Comparison of ENCODE assay signal across 14 cellular contexts in genomic region chr10:77872947-77873557, GRCh38. TPM values are rescaled to one million over a fixed set of nuclear protein-coding genes. Genes with fewer than 3 reads are reported as not detected.
DNase-seq lines count a peak whose midpoint lies in the region; ATAC-seq and TF ChIP-seq lines count a peak whose summit lies in the region.
"Had no signal": no experiment of that assay in that cellular context is flagged by ENCODE, and none has a peak within 500 bp of the region (broad histone marks: within the 10 kb centered on the region; RNA-seq: fewer than 3 reads in every experiment).

No MANE protein-coding gene starts in this region.

- H3K36me3 ChIP-seq in CD8-positive, alpha-beta memory T cell (ENCODE audit: insufficient read depth, low read length) = no peaks in the 10 kb centered on the region
- H3K36me3 ChIP-seq in esophagus muscularis mucosa (peaks cover 0 to 5% (median 2%) of the 10 kb centered on the region in 4 donors), gastrocnemius medialis (no peaks in the 10 kb centered on the region)
- H3K36me3 ChIP-seq: neutrophil had no signal

- in situ Hi-C loops in gastrocnemius medialis (cut with MboI; ENCODE audit: low sequenced_read_pairs in 4 of 4) = no loop called here

- TF ChIP-seq EP300 in esophagus muscularis mucosa (IDR thresholded peaks at IDR 0.05) = no peak

- peaks cover 0 to 1% (median 0%) of the 10 kb centered on the region in 3 donors for H3K36me3 Mint-ChIP-seq in CD8-positive, alpha-beta memory T cell
- H3K36me3 Mint-ChIP-seq in WTC11 = peaks cover 8% of the 10 kb centered on the region
- H3K36me3 Mint-ChIP-seq: CD14-positive monocyte had no signal

- H3K27me3 Mint-ChIP-seq in CD8-positive, alpha-beta memory T cell = no peaks in the 10 kb centered on the region
- H3K27me3 Mint-ChIP-seq in WTC11 (ENCODE audit: low read depth) = no peaks in the 10 kb centered on the region

- WGBS in esophagus muscularis mucosa = 80% methylated on average over 7 of the region's 7 CpGs

- no peaks in the 10 kb centered on the region for H3K27me3 ChIP-seq in CD8-positive, alpha-beta memory T cell (ENCODE audit: insufficient read depth, low read length, poor library complexity, severe bottlenecking)
- no peaks in the 10 kb centered on the region for H3K27me3 ChIP-seq in esophagus muscularis mucosa
- no peaks in the 10 kb centered on the region for H3K27me3 ChIP-seq in gastrocnemius medialis

- CTCF ChIA-PET in CD8-positive, alpha-beta memory T cell (lab: Charles Lee) = interaction anchor here (0.9 kb wide), 1 partner anchor 18 kb away, joined by 3 read pairs; no protein-coding TSS in a partner anchor
- CTCF ChIA-PET in WTC11 (lab: Charles Lee) = interaction anchor here (1.2 to 4.4 kb wide), 6 partner anchors 17 to 157 kb away, joined by 3 to 44 read pairs (median 8); partner anchors contain the start of gene POLR3A

- H3K4me3 Mint-ChIP-seq in CD8-positive, alpha-beta memory T cell = peak overlapping the region in 3 of 7 donors; percentile 70 to 82 (median 80)
- H3K4me3 Mint-ChIP-seq in WTC11 = no peak overlapping the region
- H3K4me3 Mint-ChIP-seq: CD14-positive monocyte had no signal

- POLR2A ChIA-PET in CD8-positive, alpha-beta memory T cell (lab: Charles Lee) = no interaction called here
- POLR2A ChIA-PET in WTC11 (lab: Charles Lee) = interaction anchor here (0.6 to 1.2 kb wide), 5 partner anchors 8 to 17 kb away, joined by 3 to 5 read pairs (median 3); no protein-coding TSS in a partner anchor

- peaks cover 21% of the 10 kb centered on the region for H3K4me1 ChIP-seq in CD8-positive, alpha-beta memory T cell (ENCODE audit: insufficient read depth, low read length)
- H3K4me1 ChIP-seq in esophagus muscularis mucosa = peaks cover 30 to 91% (median 79%) of the 10 kb centered on the region in 4 donors
- peaks cover 42 to 56% of the 10 kb centered on the region in 2 donors for H3K4me1 ChIP-seq in gastrocnemius medialis

- ATAC-seq in WTC11 (no peak), gastrocnemius medialis (no peak)

- intact Hi-C loops in esophagus muscularis mucosa (cut with DNase I) (no loop called here), gastrocnemius medialis (cut with DNase I; ENCODE audit: low total_unique reads) (no loop called here)

- no peaks in the 10 kb centered on the region for H3K9me3 Mint-ChIP-seq in CD8-positive, alpha-beta memory T cell
- no peaks in the 10 kb centered on the region for H3K9me3 Mint-ChIP-seq in WTC11
- H3K9me3 Mint-ChIP-seq: CD14-positive monocyte had no signal

- H3K4me3 ChIP-seq in CD8-positive, alpha-beta memory T cell (ENCODE audit: low read length) = no peak overlapping the region
- H3K4me3 ChIP-seq in esophagus muscularis mucosa (no peak overlapping the region), gastrocnemius medialis (no peak overlapping the region)
- H3K4me3 ChIP-seq: GM23248 had no signal

- peaks cover 28 to 31% (median 31%) of the 10 kb centered on the region in 3 donors for H3K4me1 Mint-ChIP-seq in CD8-positive, alpha-beta memory T cell
- peaks cover 66% of the 10 kb centered on the region for H3K4me1 Mint-ChIP-seq in WTC11

- DNase-seq in CD8-positive, alpha-beta memory T cell = no peak
- DNase-seq in WTC11 (ENCODE audit: low spot score) = no peak
- no peak for DNase-seq in esophagus muscularis mucosa (ENCODE audit: extremely low spot score)
- DNase-seq in gastrocnemius medialis = no peak
- DNase-seq in stimulated activated CD4-positive, alpha-beta T cell treated with anti-CD3 and anti-CD28 coated beads, Interleukin-2, amount 100 ng/mL, for 48 hours = no peak
- no peak for DNase-seq in COLO829 (ENCODE audit: low spot score)
- DNase-seq in activated gamma-delta T cell (lab: John Stamatoyannopoulos, UW) = no peak
- no peak for DNase-seq in erythroblast (lab: John Stamatoyannopoulos, UW)
- DNase-seq: NCI-H2227 treated with DMSO at 0.1 percent for 48 hours, SHP77 treated with DMSO at 0.1 percent for 48 hours had no signal

- TF ChIP-seq POLR2A in esophagus muscularis mucosa (IDR thresholded peaks at IDR 0.05; ENCODE audit: low read depth) = no peak
- no peak for TF ChIP-seq POLR2A in gastrocnemius medialis (IDR thresholded peaks at IDR 0.05)
- TF ChIP-seq POLR2A in erythroblast (IDR thresholded peaks at IDR 0.05; ENCODE audit: low read length) = no peak

- no peaks in the 10 kb centered on the region for H3K9me3 ChIP-seq in CD8-positive, alpha-beta memory T cell (ENCODE audit: low read length)
- no peaks in the 10 kb centered on the region for H3K9me3 ChIP-seq in esophagus muscularis mucosa
- H3K9me3 ChIP-seq in gastrocnemius medialis = no peaks in the 10 kb centered on the region
- H3K9me3 ChIP-seq: neutrophil had no signal

- no peak for TF ChIP-seq CTCF in WTC11 (IDR thresholded peaks at IDR 0.05)
- no peak for TF ChIP-seq CTCF in esophagus muscularis mucosa (IDR thresholded peaks at IDR 0.05)
- TF ChIP-seq CTCF in gastrocnemius medialis (IDR thresholded peaks at IDR 0.05 in 4 of 5, conservative IDR thresholded peaks at IDR 0.05 in 1 of 5) = no peak

- peak overlapping the region in 7 of 8 donors; percentile 89 to 95 (median 92) for H3K27ac Mint-ChIP-seq in CD8-positive, alpha-beta memory T cell
- peak overlapping the region; percentile 90 for H3K27ac Mint-ChIP-seq in WTC11

- no peak overlapping the region for H3K27ac ChIP-seq in CD8-positive, alpha-beta memory T cell (ENCODE audit: low read depth, low read length)
- H3K27ac ChIP-seq in esophagus muscularis mucosa (replicated peaks in 1 of 4) (peak overlapping the region; percentile 83 to 90 (median 87)), gastrocnemius medialis (peak overlapping the region; percentile 73 to 81 (median 76))
- H3K27ac ChIP-seq: GM23248, neutrophil, VCaP had no signal

TF ChIP-seq in WTC11, 78 proteins besides CTCF, POLR2A, EP300 and RAD21:
- TF ChIP-seq NFATC4 (CRISPR knock-in tag; IDR thresholded peaks at IDR 0.05) (no peak), TCF7 (CRISPR knock-in tag; IDR thresholded peaks at IDR 0.05; ENCODE audit: low read depth) (no peak), IRF2 (CRISPR knock-in tag; IDR thresholded peaks at IDR 0.05; ENCODE audit: borderline replicate concordance, low read depth) (no peak), ELF4 (CRISPR knock-in tag; IDR thresholded peaks at IDR 0.05; ENCODE audit: low read depth) (no peak), E2F1 (CRISPR knock-in tag; IDR thresholded peaks at IDR 0.05) (no peak), MYBL2 (CRISPR knock-in tag; IDR thresholded peaks at IDR 0.05) (no peak), IRF1 (CRISPR knock-in tag; IDR thresholded peaks at IDR 0.05) (no peak), ERG (CRISPR knock-in tag; IDR thresholded peaks at IDR 0.05) (no peak), ZMAT4 (CRISPR knock-in tag; IDR thresholded peaks at IDR 0.05) (no peak), ZNF512 (CRISPR knock-in tag; IDR thresholded peaks at IDR 0.05; ENCODE audit: borderline replicate concordance) (no peak), MXD4 (CRISPR knock-in tag; IDR thresholded peaks at IDR 0.05; ENCODE audit: borderline replicate concordance) (no peak), NR1H2 (CRISPR knock-in tag; IDR thresholded peaks at IDR 0.05) (no peak)

RNA-seq across cellular contexts. Expression of gene DLG5, which starts 53.5 kb away (rescaled TPM):
- total RNA-seq in CD8-positive, alpha-beta memory T cell = 1 to 10 TPM; 1.7 to 2.1 TPM
- 1.1 TPM for polyA plus RNA-seq in CD8-positive, alpha-beta memory T cell
- total RNA-seq in WTC11 (2021) = 58.1 to 65.5 TPM (median 59.1 TPM) in 3 replicates
- total RNA-seq in esophagus muscularis mucosa = 100 to 1,000 TPM in 1 of 4 donors, 10 to 100 TPM in 3; 55.7 to 120 (median 76.6) TPM
- total RNA-seq in gastrocnemius medialis = 10 to 100 TPM; 28.6 to 51.2 (median 40.3) TPM

Comparison
In these comparisons a context has a peak if more than half of its experiments do, and no peak if none do; other contexts are left out.
1. RNA of gene DLG5, which starts 53.5 kb away (total RNA-seq): 55.7 to 120 TPM in esophagus muscularis mucosa, 58.1 to 65.5 TPM in WTC11 and 28.6 to 51.2 TPM in gastrocnemius medialis; 1.7 to 2.1 TPM in CD8-positive, alpha-beta memory T cell; every median in the first group is over 4 times any median in the second.